11 cellular contexts compared by ENCODE assay signal in genomic region chr5:74394924-74395880, GRCh38.
DNase-seq lines count a peak whose midpoint lies in the region; ATAC-seq and TF ChIP-seq lines count a peak whose summit lies in the region.
"Had no signal": no experiment of that assay in that cellular context is flagged by ENCODE, and none has a peak within 500 bp of the region (broad histone marks: within the 10 kb centered on the region; RNA-seq: fewer than 3 reads in every experiment).

No MANE protein-coding gene starts in this region.

- H3F3A ChIP-seq in GM23338 (replicated peaks; ENCODE audit: low read depth): no peaks in the 10 kb centered on the region

- peaks cover 27% of the 10 kb centered on the region for H3K27me3 ChIP-seq in GM23338 (ENCODE audit: insufficient read depth)

- H3K27ac ChIP-seq in GM23338 (ENCODE audit: low read depth): no peak overlapping the region
- H3K27ac ChIP-seq: C4-2B, prostate gland had no signal

- ATAC-seq in GM23338 (peak; percentile 88), WTC11 (peak; percentile 89), GM21786 (IDR thresholded peaks at IDR 0.05; ENCODE audit: unreplicated experiment) (no peak)
- ATAC-seq in activated T-helper 17 cell treated with anti-CD3 and anti-CD28 coated beads, Interleukin-2, amount 50 U/mL, for 72 hours (replicated peaks): no peak

- no peaks in the 10 kb centered on the region for H3K9me3 Mint-ChIP-seq in GM23338
- H3K9me3 Mint-ChIP-seq in WTC11: peaks cover 9% of the 10 kb centered on the region
- H3K9me3 Mint-ChIP-seq in activated T-helper 17 cell treated with anti-CD3 and anti-CD28 coated beads, Interleukin-2, amount 50 U/mL, for 72 hours: no peaks in the 10 kb centered on the region
- H3K9me3 Mint-ChIP-seq in activated T-cell treated with anti-CD3 and anti-CD28 coated beads, Interleukin-2, amount 50 U/mL, for 24 hours: no peaks in the 10 kb centered on the region

- H2AFZ ChIP-seq in GM23338: no peak overlapping the region

- no peak overlapping the region for H3K4me3 ChIP-seq in GM23338
- H3K4me3 ChIP-seq: prostate gland had no signal

- H3K36me3 Mint-ChIP-seq in GM23338 (ENCODE audit: low read depth): no peaks in the 10 kb centered on the region
- 0 out of 2 replicates have a peak, but pooled peaks cover 3% of the 10 kb centered on the region for H3K36me3 Mint-ChIP-seq in WTC11
- H3K36me3 Mint-ChIP-seq in activated T-helper 17 cell treated with anti-CD3 and anti-CD28 coated beads, Interleukin-2, amount 50 U/mL, for 72 hours (ENCODE audit: low read depth): no peaks in the 10 kb centered on the region
- no peaks in the 10 kb centered on the region for H3K36me3 Mint-ChIP-seq in activated T-cell treated with anti-CD3 and anti-CD28 coated beads, Interleukin-2, amount 50 U/mL, for 24 hours (ENCODE audit: low read depth)

- POLR2A ChIA-PET in WTC11 (lab: Charles Lee): interaction anchor here (0.5 to 1.2 kb wide), 2 partner anchors 105 to 245 kb away, joined by 3 to 5 read pairs; partner anchors contain the start of gene ENC1

- peaks cover 25% of the 10 kb centered on the region for H3K4me1 Mint-ChIP-seq in GM23338
- H3K4me1 Mint-ChIP-seq in WTC11: peaks cover 32% of the 10 kb centered on the region
- H3K4me1 Mint-ChIP-seq in activated T-helper 17 cell treated with anti-CD3 and anti-CD28 coated beads, Interleukin-2, amount 50 U/mL, for 72 hours: no peaks in the 10 kb centered on the region
- peaks cover 2% of the 10 kb centered on the region for H3K4me1 Mint-ChIP-seq in activated T-cell treated with anti-CD3 and anti-CD28 coated beads, Interleukin-2, amount 50 U/mL, for 24 hours (ENCODE audit: low read depth)

- H3K4me2 ChIP-seq in GM23338: peak overlapping the region; percentile 56

- peaks cover 5% of the 10 kb centered on the region; the same call in 1 of the 2 replicates for H3K9me2 ChIP-seq in GM23338 (ENCODE audit: insufficient read depth)

- H4K20me1 ChIP-seq in GM23338 (replicated peaks; ENCODE audit: insufficient read depth): no peaks in the 10 kb centered on the region

- no peaks in the 10 kb centered on the region for H3K79me2 ChIP-seq in GM23338 (replicated peaks; ENCODE audit: insufficient read depth)

- H3K4me3 Mint-ChIP-seq in GM23338 (no peak overlapping the region), WTC11 (no peak overlapping the region; the same call in 1 of the 2 replicates)
- H3K4me3 Mint-ChIP-seq in activated T-helper 17 cell treated with anti-CD3 and anti-CD28 coated beads, Interleukin-2, amount 50 U/mL, for 72 hours: no peak overlapping the region
- no peak overlapping the region for H3K4me3 Mint-ChIP-seq in activated T-cell treated with anti-CD3 and anti-CD28 coated beads, Interleukin-2, amount 50 U/mL, for 24 hours

- no peaks in the 10 kb centered on the region for H3K36me3 ChIP-seq in GM23338 (ENCODE audit: insufficient read depth)
- H3K36me3 ChIP-seq: prostate gland had no signal

- peaks cover 20% of the 10 kb centered on the region for H3K4me1 ChIP-seq in GM23338 (ENCODE audit: insufficient read depth)
- H3K4me1 ChIP-seq: prostate gland had no signal

- H3K27me3 Mint-ChIP-seq in GM23338 (ENCODE audit: insufficient read depth, low read depth, poor library complexity) (peaks cover 13% of the 10 kb centered on the region), WTC11 (ENCODE audit: low read depth) (peaks cover 53% of the 10 kb centered on the region)
- H3K27me3 Mint-ChIP-seq in activated T-helper 17 cell treated with anti-CD3 and anti-CD28 coated beads, Interleukin-2, amount 50 U/mL, for 72 hours: peaks cover 1% of the 10 kb centered on the region
- no peaks in the 10 kb centered on the region for H3K27me3 Mint-ChIP-seq in activated T-cell treated with anti-CD3 and anti-CD28 coated beads, Interleukin-2, amount 50 U/mL, for 24 hours

- H3K27ac Mint-ChIP-seq in GM23338: no peak overlapping the region
- H3K27ac Mint-ChIP-seq in WTC11: peak overlapping the region; percentile 32; the same call in 1 of the 2 replicates
- no peak overlapping the region for H3K27ac Mint-ChIP-seq in activated T-helper 17 cell treated with anti-CD3 and anti-CD28 coated beads, Interleukin-2, amount 50 U/mL, for 72 hours
- no peak overlapping the region for H3K27ac Mint-ChIP-seq in activated T-cell treated with anti-CD3 and anti-CD28 coated beads, Interleukin-2, amount 50 U/mL, for 24 hours

- DNase-seq in A172 (ENCODE audit: low spot score) (peak; percentile 14), GM23338 (ENCODE audit: low spot score) (peak; percentile 90), WTC11 (ENCODE audit: low spot score) (peak; percentile 83), kidney glomerular epithelial cell (lab: John Stamatoyannopoulos, UW) (peak; percentile 28), T-helper 2 cell (no peak)
- DNase-seq in activated T-cell treated with anti-CD3 and anti-CD28 coated beads, Interleukin-2, amount 50 U/mL, for 24 hours: no peak
- DNase-seq: KBM-7 had no signal

- CTCF ChIA-PET in WTC11 (lab: Charles Lee): interaction anchor here (0.5 to 3.0 kb wide), 12 partner anchors 17 to 529 kb away, joined by 3 to 22 read pairs (median 4); partner anchors contain the start of gene ENC1

- TF ChIP-seq CTCF in GM23338 (conservative IDR thresholded peaks at IDR 0.05; ENCODE audit: low read depth in 2 of 2): peak; percentile 16 to 62; a peak in 3 of 4 replicates
- no peak for TF ChIP-seq CTCF in WTC11 (IDR thresholded peaks at IDR 0.05)

TF ChIP-seq in GM23338, 12 proteins besides CTCF, POLR2A, EP300 and RAD21 (continues in another document):
- TF ChIP-seq ETS1 (IDR thresholded peaks at IDR 0.05) (no peak), ZNF114 (CRISPR knock-in tag; IDR thresholded peaks at IDR 0.05) (no peak), POLR2AphosphoS5 (IDR thresholded peaks at IDR 0.05; ENCODE audit: low read depth) (0 out of 2 replicates have a peak, but pooled peaks have one; percentile 28), EZH2phosphoT487 (IDR thresholded peaks at IDR 0.05; ENCODE audit: unreplicated experiment) (no peak), EZH2 (IDR thresholded peaks at IDR 0.05; ENCODE audit: low read depth, unreplicated experiment) (no peak)

TF ChIP-seq in WTC11, 78 proteins besides CTCF, POLR2A, EP300 and RAD21 (continues in another document):
- peak; percentile 55; the same call in 1 of the 2 replicates for TF ChIP-seq ZNF281 (CRISPR knock-in tag; IDR thresholded peaks at IDR 0.05)
- no peak for TF ChIP-seq STAT6 (CRISPR knock-in tag; conservative IDR thresholded peaks at IDR 0.05; ENCODE audit: low read depth)
- no peak for TF ChIP-seq SMAD4 (CRISPR knock-in tag; IDR thresholded peaks at IDR 0.05)
- no peak for TF ChIP-seq ZNF416 (CRISPR knock-in tag; IDR thresholded peaks at IDR 0.05)
- no peak for TF ChIP-seq FOXJ3 (CRISPR knock-in tag; IDR thresholded peaks at IDR 0.05; ENCODE audit: borderline replicate concordance)
- no peak for TF ChIP-seq EMX1 (CRISPR knock-in tag; IDR thresholded peaks at IDR 0.05)
- TF ChIP-seq ATF6 (CRISPR knock-in tag; IDR thresholded peaks at IDR 0.05): no peak

Comparison
In these comparisons a context has a peak if more than half of its experiments do, and no peak if none do; other contexts are left out.
1. DNase-seq: peak in A172 (single experiment), GM23338 (single experiment), WTC11 (single experiment) and kidney glomerular epithelial cell (single experiment); none in T-helper 2 cell (0 of 5) and activated T-cell treated with anti-CD3 and anti-CD28 coated beads, Interleukin-2, amount 50 U/mL, for 24 hours (single experiment).
2. ATAC-seq: peak in GM23338 (single experiment) and WTC11 (single experiment); none in GM21786 (single experiment) and activated T-helper 17 cell treated with anti-CD3 and anti-CD28 coated beads, Interleukin-2, amount 50 U/mL, for 72 hours (single experiment).